Comparison of ENCODE assay signal across 15 cellular contexts in the genomic region with DNA sequence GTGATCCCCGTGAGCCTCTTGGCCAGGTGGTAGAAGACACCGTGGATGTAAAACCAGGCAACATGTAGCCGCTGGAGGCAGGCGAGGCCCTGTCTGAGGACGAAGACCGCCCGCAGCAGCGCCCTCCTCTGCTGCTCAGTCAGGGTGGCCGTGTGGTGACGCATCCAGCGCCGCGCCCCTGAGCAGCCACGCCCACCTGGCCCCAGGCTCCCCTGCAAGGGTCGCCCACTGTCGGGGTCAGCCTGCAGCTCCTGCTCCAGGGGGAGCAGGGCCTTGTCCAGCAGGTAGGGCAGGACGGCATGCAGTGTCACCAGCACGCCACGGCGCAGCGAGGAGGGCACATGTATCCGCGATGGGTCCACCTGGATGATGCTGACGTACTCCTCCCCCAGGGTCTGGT. TPM values are rescaled to one million over a fixed set of nuclear protein-coding genes. Genes with fewer than 3 reads are reported as not detected.
DNase-seq lines count a peak whose midpoint lies in the region; ATAC-seq and TF ChIP-seq lines count a peak whose summit lies in the region.
"Had no signal": no experiment of that assay in that cellular context is flagged by ENCODE, and none has a peak within 500 bp of the region (broad histone marks: within the 10 kb centered on the region; RNA-seq: fewer than 3 reads in every experiment).

No MANE protein-coding gene starts in this region.

- no peak overlapping the region for H2BK120ac ChIP-seq in mesenchymal stem cell (ENCODE audit: low read depth, low read length)

- TF ChIP-seq CTCF in left ventricle myocardium inferior (IDR thresholded peaks at IDR 0.05; ENCODE audit: borderline replicate concordance) (no peak), C4-2B (conservative IDR thresholded peaks at IDR 0.05) (no peak), VCaP (conservative IDR thresholded peaks at IDR 0.05) (no peak)

- no peak overlapping the region for H2BK15ac ChIP-seq in mesenchymal stem cell (ENCODE audit: low read depth, poor library complexity, severe bottlenecking)

- 94% methylated on average over 24 of the region's 24 CpGs for WGBS in mesenchymal stem cell

- peak overlapping the region; percentile 43 for H4K91ac ChIP-seq in mesenchymal stem cell (ENCODE audit: low read length)

- DNase-seq in left ventricle myocardium inferior (no peak), Right ventricle myocardium superior (no peak), mesenchymal stem cell (no peak), SW 1271 (lab: John Stamatoyannopoulos, UW) (no peak), globus pallidus (ENCODE audit: low spot score) (no peak), NCI-H446 treated with DMSO at 0.1 percent for 48 hours (lab: John Stamatoyannopoulos, UW) (no peak)
- DNase-seq: BE2C; CD8-positive, alpha-beta T cell; COR-L47; DND-41; GDM1; HFFc6 had no signal

- H3K27me3 ChIP-seq in left ventricle myocardium inferior (ENCODE audit: low read depth) (no peaks in the 10 kb centered on the region), mesenchymal stem cell (ENCODE audit: control insufficient read depth in 1 of 2, insufficient read depth in 1 of 2, low read length in 2 of 2) (no peaks in the 10 kb centered on the region)
- H3K27me3 ChIP-seq: BE2C had no signal

- H2BK5ac ChIP-seq in mesenchymal stem cell (ENCODE audit: low read depth, low read length, poor library complexity, severe bottlenecking), result no peak overlapping the region

- no peak overlapping the region for H2AFZ ChIP-seq in mesenchymal stem cell (ENCODE audit: low read depth, low read length)

- H3K9me3 ChIP-seq in left ventricle myocardium inferior (replicated peaks) (no peaks in the 10 kb centered on the region), mesenchymal stem cell (ENCODE audit: control insufficient read depth, low read length) (no peaks in the 10 kb centered on the region)
- H3K9me3 ChIP-seq: BE2C, HAP-1 had no signal

- no peak overlapping the region for H3K18ac ChIP-seq in mesenchymal stem cell (ENCODE audit: low read depth in 1 of 2, low read length in 2 of 2)

- H3K4ac ChIP-seq in mesenchymal stem cell (ENCODE audit: low read depth in 1 of 2, low read length in 2 of 2), result no peak overlapping the region

- H3K4me3 ChIP-seq in left ventricle myocardium inferior (peak overlapping the region; percentile 55), mesenchymal stem cell (ENCODE audit: insufficient read depth in 1 of 2, low read depth in 1 of 2, low read length in 2 of 2) (no peak overlapping the region)
- H3K4me3 ChIP-seq: HAP-1 had no signal

- H3K27ac ChIP-seq in left ventricle myocardium inferior (replicated peaks) (peak overlapping the region; percentile 72), C4-2B (peak overlapping the region; percentile 99), VCaP (peak overlapping the region; percentile 99), mesenchymal stem cell (ENCODE audit: low read length, poor library complexity, severe bottlenecking) (no peak overlapping the region)

- ATAC-seq in Right ventricle myocardium superior (ENCODE audit: poor library complexity), result no peak
- ATAC-seq: CD8-positive, alpha-beta T cell had no signal

- H3K4me2 ChIP-seq in mesenchymal stem cell (ENCODE audit: low read length, poor library complexity, severe bottlenecking), result no peak overlapping the region

- H3K4me1 ChIP-seq in left ventricle myocardium inferior, result peaks cover 45% of the 10 kb centered on the region
- peaks cover 41% of the 10 kb centered on the region for H3K4me1 ChIP-seq in mesenchymal stem cell (ENCODE audit: control insufficient read depth, insufficient read depth, low read depth, low read length)
- H3K4me1 ChIP-seq: BE2C had no signal

- H3K79me1 ChIP-seq in mesenchymal stem cell (replicated peaks; ENCODE audit: low read length, poor library complexity, severe bottlenecking), result peaks cover 31% of the 10 kb centered on the region

- H2BK12ac ChIP-seq in mesenchymal stem cell (ENCODE audit: low read length in 2 of 2), result no peak overlapping the region

- no peak overlapping the region for H4K8ac ChIP-seq in mesenchymal stem cell (ENCODE audit: low read length)

- H3K36me3 ChIP-seq in left ventricle myocardium inferior, result peaks cover 50% of the 10 kb centered on the region
- H3K36me3 ChIP-seq in mesenchymal stem cell (ENCODE audit: control insufficient read depth in 1 of 2, insufficient read depth in 2 of 2, low read depth in 1 of 2, low read length in 2 of 2), result peaks cover 66 to 67% of the 10 kb centered on the region in 2 experiments

- no peak overlapping the region for H3K9ac ChIP-seq in mesenchymal stem cell (ENCODE audit: low read length)

- H3K23ac ChIP-seq in mesenchymal stem cell (ENCODE audit: low read length in 2 of 2), result no peak overlapping the region

- intact Hi-C loops in left ventricle myocardium inferior (cut with micrococcal nuclease), result no loop called here
- intact Hi-C loops in Right ventricle myocardium superior (cut with DNase I), result no loop called here

- no peak overlapping the region for H2AK5ac ChIP-seq in mesenchymal stem cell (ENCODE audit: low read length, severe bottlenecking)

- no peak overlapping the region for H3K14ac ChIP-seq in mesenchymal stem cell (ENCODE audit: low read length in 2 of 2)

RNA-seq across cellular contexts. Expression of gene PEX10, which starts 3.9 kb away (rescaled TPM):
- total RNA-seq in left ventricle myocardium inferior, result 15.8 TPM
- 15.2 TPM for total RNA-seq in Right ventricle myocardium superior
- polyA plus RNA-seq in mesenchymal stem cell (2013, experiment 1 of 2), result 10.6 TPM
- 10.8 TPM for polyA plus RNA-seq in mesenchymal stem cell (2013, experiment 2 of 2)

RNA-seq across cellular contexts. Expression of gene RER1, which starts 16.8 kb away (rescaled TPM):
- total RNA-seq in left ventricle myocardium inferior (80.5 TPM), Right ventricle myocardium superior (81.8 TPM)
- 163 TPM for polyA plus RNA-seq in mesenchymal stem cell (2013, experiment 1 of 2)
- polyA plus RNA-seq in mesenchymal stem cell (2013, experiment 2 of 2), result 180 TPM

RNA-seq across cellular contexts. Expression of gene MORN1, which starts 17.1 kb away (rescaled TPM):
- total RNA-seq in left ventricle myocardium inferior (4.5 TPM), Right ventricle myocardium superior (5.0 TPM)
- 1.8 TPM for polyA plus RNA-seq in mesenchymal stem cell (2013, experiment 1 of 2)
- polyA plus RNA-seq in mesenchymal stem cell (2013, experiment 2 of 2), result 1.7 TPM
